10 cellular contexts compared by ENCODE assay signal in genomic region chr22:43995798-43996169, GRCh38. TPM values are rescaled to one million over a fixed set of nuclear protein-coding genes. Genes with fewer than 3 reads are reported as not detected.
DNase-seq lines count a peak whose midpoint lies in the region; ATAC-seq and TF ChIP-seq lines count a peak whose summit lies in the region.
"Had no signal": no experiment of that assay in that cellular context is flagged by ENCODE, and none has a peak within 500 bp of the region (broad histone marks: within the 10 kb centered on the region; RNA-seq: fewer than 3 reads in every experiment).

No MANE protein-coding gene starts in this region.

- peak overlapping the region; percentile 92 for H3K27ac Mint-ChIP-seq in activated CD4-positive, alpha-beta T cell treated with anti-CD3 and anti-CD28 coated beads, Interleukin-2, amount 10 ng/mL, durations not matched to agents 7 days and 5 days

- peaks cover 24% of the 10 kb centered on the region for H3K36me3 ChIP-seq in effector memory CD4-positive, alpha-beta T cell (ENCODE audit: control insufficient read depth, insufficient read depth, low read length)
- H3K36me3 ChIP-seq in stomach = peaks cover 47 to 90% (median 88%) of the 10 kb centered on the region in 4 donors

- TF ChIP-seq EP300 in stomach (IDR thresholded peaks at IDR 0.05) = no peak

- CTCF ChIA-PET in activated CD4-positive, alpha-beta T cell treated with anti-CD3 and anti-CD28 coated beads, Interleukin-2, amount 10 ng/mL, durations not matched to agents 7 days and 5 days (lab: Charles Lee) = no interaction called here

- H3K9me3 Mint-ChIP-seq in activated CD4-positive, alpha-beta T cell treated with anti-CD3 and anti-CD28 coated beads, Interleukin-2, amount 10 ng/mL, durations not matched to agents 7 days and 5 days = no peaks in the 10 kb centered on the region
- H3K9me3 Mint-ChIP-seq: endodermal cell had no signal

- H3K27ac ChIP-seq in effector memory CD4-positive, alpha-beta T cell (ENCODE audit: insufficient read depth, low read length, poor library complexity, severe bottlenecking) = peak overlapping the region; percentile 67
- peak overlapping the region in 3 of 5 donors; percentile 32 to 42 (median 41) for H3K27ac ChIP-seq in stomach

- TF ChIP-seq CTCF in stomach (IDR thresholded peaks at IDR 0.05) = no peak

- peaks cover 59% of the 10 kb centered on the region for H3K36me3 Mint-ChIP-seq in activated CD4-positive, alpha-beta T cell treated with anti-CD3 and anti-CD28 coated beads, Interleukin-2, amount 10 ng/mL, durations not matched to agents 7 days and 5 days (ENCODE audit: low read depth)

- intact Hi-C loops in stomach (cut with DNase I; ENCODE audit: low total_unique reads) = loop anchor here (10.0 kb wide), 1 partner anchor 89 kb away; no protein-coding TSS in a partner anchor

- no peaks in the 10 kb centered on the region for H3K27me3 Mint-ChIP-seq in activated CD4-positive, alpha-beta T cell treated with anti-CD3 and anti-CD28 coated beads, Interleukin-2, amount 10 ng/mL, durations not matched to agents 7 days and 5 days

- TF ChIP-seq POLR2A in stomach (IDR thresholded peaks at IDR 0.05) = no peak

- ATAC-seq in HG03196 (IDR thresholded peaks at IDR 0.05; ENCODE audit: unreplicated experiment) (peak; percentile 8), HG03342 (IDR thresholded peaks at IDR 0.05; ENCODE audit: unreplicated experiment) (no peak), HG03108 (IDR thresholded peaks at IDR 0.05; ENCODE audit: unreplicated experiment) (no peak)

- H3K4me3 Mint-ChIP-seq in activated CD4-positive, alpha-beta T cell treated with anti-CD3 and anti-CD28 coated beads, Interleukin-2, amount 10 ng/mL, durations not matched to agents 7 days and 5 days = peak overlapping the region; percentile 84
- H3K4me3 Mint-ChIP-seq: endodermal cell had no signal

- peaks cover 29% of the 10 kb centered on the region for H3K4me1 Mint-ChIP-seq in activated CD4-positive, alpha-beta T cell treated with anti-CD3 and anti-CD28 coated beads, Interleukin-2, amount 10 ng/mL, durations not matched to agents 7 days and 5 days
- H3K4me1 Mint-ChIP-seq: endodermal cell had no signal

- H3K4me3 ChIP-seq in effector memory CD4-positive, alpha-beta T cell (ENCODE audit: insufficient read depth, low read depth, low read length, poor library complexity, severe bottlenecking) = peak overlapping the region; percentile 63
- peak overlapping the region in 3 of 4 donors; percentile 16 to 29 (median 27) for H3K4me3 ChIP-seq in stomach

- POLR2A ChIA-PET in activated CD4-positive, alpha-beta T cell treated with anti-CD3 and anti-CD28 coated beads, Interleukin-2, amount 10 ng/mL, durations not matched to agents 7 days and 5 days (lab: Charles Lee) = interaction anchor here (0.6 kb wide), 1 partner anchor 19 kb away, joined by 11 read pairs; no protein-coding TSS in a partner anchor

- H3K9me3 ChIP-seq in effector memory CD4-positive, alpha-beta T cell (ENCODE audit: control insufficient read depth, low read length) = no peaks in the 10 kb centered on the region
- H3K9me3 ChIP-seq in stomach = no peaks in the 10 kb centered on the region

- 63 to 91% (median 84%) methylated on average over 9 to 10 of the region's 10 CpGs for WGBS in stomach, 5 donors

- peaks cover 5% of the 10 kb centered on the region for H3K4me1 ChIP-seq in effector memory CD4-positive, alpha-beta T cell (ENCODE audit: control insufficient read depth, insufficient read depth, low read length, poor library complexity, severe bottlenecking)
- H3K4me1 ChIP-seq in stomach = peaks cover 0 to 3% (median 0%) of the 10 kb centered on the region in 4 donors

- no peaks in the 10 kb centered on the region for H3K27me3 ChIP-seq in effector memory CD4-positive, alpha-beta T cell (replicated peaks; ENCODE audit: control insufficient read depth, insufficient read depth, low read length, poor library complexity, severe bottlenecking)
- H3K27me3 ChIP-seq in stomach = no peaks in the 10 kb centered on the region

- no peak for DNase-seq in activated CD4-positive, alpha-beta T cell treated with anti-CD3 and anti-CD28 coated beads, Interleukin-2, amount 10 ng/mL, durations not matched to agents 7 days and 5 days
- DNase-seq in activated CD4-positive, alpha-beta T cell treated with anti-CD3 and anti-CD28 coated beads, Interleukin-2, amount 50 U/mL, for 48 hours = no peak
- no peak for DNase-seq in effector memory CD4-positive, alpha-beta T cell
- DNase-seq in stomach (no peak), EL (no peak)
- DNase-seq: endodermal cell, NCI-H2029 had no signal

RNA-seq across cellular contexts. Expression of gene PARVB, which starts 28.3 kb away (rescaled TPM):
- 10 to 100 TPM; 18.2 to 19.2 TPM for total RNA-seq in activated CD4-positive, alpha-beta T cell treated with anti-CD3 and anti-CD28 coated beads, Interleukin-2, amount 10 ng/mL, durations not matched to agents 7 days and 5 days
- 100 to 1,000 TPM in 1 of 5 donors, 10 to 100 TPM in 2, 1 to 10 TPM in 2; 2.9 to 143 (median 19.6) TPM for total RNA-seq in stomach
- 10 to 100 TPM in 2 of 3 donors, 1 to 10 TPM in 1; 6.7 to 24.5 (median 18.5) TPM for polyA plus RNA-seq in stomach

RNA-seq across cellular contexts. Expression of gene SAMM50, which starts 40.5 kb away (rescaled TPM):
- 10 to 100 TPM; 46.8 to 50.9 TPM for total RNA-seq in activated CD4-positive, alpha-beta T cell treated with anti-CD3 and anti-CD28 coated beads, Interleukin-2, amount 10 ng/mL, durations not matched to agents 7 days and 5 days
- 10 to 100 TPM; 18.7 to 52.1 (median 27.8) TPM for total RNA-seq in stomach
- 10 to 100 TPM; 31.8 to 54.7 (median 34.9) TPM for polyA plus RNA-seq in stomach
